Comparison of ENCODE assay signal across 16 cellular contexts in genomic region chr9:14212116-14212515, GRCh38.
DNase-seq lines count a peak whose midpoint lies in the region; FAIRE-seq and TF ChIP-seq lines count a peak whose summit lies in the region.
"Had no signal": no experiment of that assay in that cellular context is flagged by ENCODE, and none has a peak within 500 bp of the region (broad histone marks: within the 10 kb centered on the region; RNA-seq: fewer than 3 reads in every experiment).

No MANE protein-coding gene starts in this region.

- POLR2A ChIA-PET in MCF 10A (lab: Yijun Ruan, JAX): interaction anchor here (1.5 to 1.6 kb wide), 3 partner anchors 9 to 14 kb away, joined by 5 to 7 read pairs (median 6); no protein-coding TSS in a partner anchor

- H3K27me3 Mint-ChIP-seq in MCF 10A (ENCODE audit: insufficient read depth, unreplicated experiment): no peaks in the 10 kb centered on the region

- H3K27me3 ChIP-seq in kidney epithelial cell (ENCODE audit: control insufficient read depth, insufficient read depth, low read length): no peaks in the 10 kb centered on the region

- H3K27ac Mint-ChIP-seq in MCF 10A (ENCODE audit: low read depth, unreplicated experiment): no peak overlapping the region
- H3K27ac Mint-ChIP-seq: natural killer cell treated with Interleukin-12 subunit alpha and Interleukin-12 subunit beta and Interleukin-15 and Interleukin-18, amount 100 ng/mL, for 72 hours had no signal

- intact Hi-C loops in MCF 10A (cut with micrococcal nuclease): no loop called here

- H3K4me3 ChIP-seq in kidney epithelial cell (ENCODE audit: low read depth, low read length): no peak overlapping the region

- H3K9me3 Mint-ChIP-seq in MCF 10A (ENCODE audit: unreplicated experiment): no peaks in the 10 kb centered on the region
- H3K9me3 Mint-ChIP-seq: activated T-cell treated with anti-CD3 and anti-CD28 coated beads, Interleukin-2, amount 50 U/mL, for 4 hours; natural killer cell treated with Interleukin-12 subunit alpha and Interleukin-12 subunit beta and Interleukin-15 and Interleukin-18, amount 100 ng/mL, for 72 hours had no signal

- in situ Hi-C loops in GM13977 (cut with MboI; ENCODE audit: low pct_unique_long_range_greater_than_20kb, low sequenced_read_pairs, unreplicated experiment): no loop called here

- H3K36me3 ChIP-seq in kidney epithelial cell (ENCODE audit: control insufficient read depth, insufficient read depth, low read length): no peaks in the 10 kb centered on the region

- no peak for FAIRE-seq in HTR-8/SVneo (lab: Jason Lieb, UNC)
- FAIRE-seq: GM12892 had no signal

- no peak for TF ChIP-seq CTCF in MCF 10A (IDR thresholded peaks at IDR 0.05; ENCODE audit: unreplicated experiment)
- no peak for TF ChIP-seq CTCF in kidney epithelial cell (IDR thresholded peaks at IDR 0.05; ENCODE audit: insufficient read depth, low read length, poor library complexity, severe bottlenecking)
- no peak for TF ChIP-seq CTCF in GM13977 (IDR thresholded peaks at IDR 0.05; ENCODE audit: extremely low read depth, insufficient read depth, missing control alignments)

- H3K4me3 Mint-ChIP-seq in MCF 10A (ENCODE audit: unreplicated experiment): peak overlapping the region; percentile 8
- H3K4me3 Mint-ChIP-seq: activated T-cell treated with anti-CD3 and anti-CD28 coated beads, Interleukin-2, amount 50 U/mL, for 4 hours; natural killer cell treated with Interleukin-12 subunit alpha and Interleukin-12 subunit beta and Interleukin-15 and Interleukin-18, amount 100 ng/mL, for 72 hours had no signal

- DNase-seq in AG20443 (ENCODE audit: low spot score) (peak; percentile 11), NCI-H69 (lab: John Stamatoyannopoulos, UW) (peak; percentile 28), MCF 10A (ENCODE audit: unreplicated experiment) (no peak), kidney epithelial cell (ENCODE audit: low read depth) (peak; percentile 51), ecto neural progenitor cell (ENCODE audit: low spot score) (no peak), GM13977 (ENCODE audit: low spot score) (no peak), HTR-8/SVneo (ENCODE audit: insufficient read length, low spot score) (no peak)
- DNase-seq in stimulated activated CD8-positive, alpha-beta memory T cell treated with anti-CD3 and anti-CD28 coated beads, Interleukin-4, amount 100 ng/mL, for 48 hours: no peak
- DNase-seq: activated CD4-positive, alpha-beta T cell treated with anti-CD3 and anti-CD28 coated beads for 4 hours; activated T-cell treated with anti-CD3 and anti-CD28 coated beads, Interleukin-2, amount 50 U/mL, for 4 hours; amniotic stem cell; NCI-H187; stimulated activated naive CD4-positive, alpha-beta T cell; T-helper 1 cell had no signal

- H3K4me1 Mint-ChIP-seq in MCF 10A (ENCODE audit: insufficient read depth, unreplicated experiment): peaks cover 54% of the 10 kb centered on the region

- CTCF ChIA-PET in MCF 10A (lab: Yijun Ruan, JAX): no interaction called here

- peaks cover 17% of the 10 kb centered on the region for H3K36me3 Mint-ChIP-seq in MCF 10A (ENCODE audit: insufficient read depth, unreplicated experiment)
- H3K36me3 Mint-ChIP-seq: natural killer cell treated with Interleukin-12 subunit alpha and Interleukin-12 subunit beta and Interleukin-15 and Interleukin-18, amount 100 ng/mL, for 72 hours had no signal

- no TSS peak for BruUV-seq in MCF 10A (replicated peaks; lab: Mats Ljungman, UMichigan)

Comparison
In these comparisons a context has a peak if more than half of its experiments do, and no peak if none do; other contexts are left out.
1. DNase-seq: peak in AG20443 (single experiment), NCI-H69 (single experiment) and kidney epithelial cell (single experiment); none in MCF 10A (single experiment), ecto neural progenitor cell (single experiment), GM13977 (single experiment), HTR-8/SVneo (single experiment) and stimulated activated CD8-positive, alpha-beta memory T cell treated with anti-CD3 and anti-CD28 coated beads, Interleukin-4, amount 100 ng/mL, for 48 hours (single experiment).